8 cellular contexts compared by ENCODE assay signal in genomic region chr12:48351022-48351708, GRCh38. TPM values are rescaled to one million over a fixed set of nuclear protein-coding genes. Genes with fewer than 3 reads are reported as not detected.
A peak's percentile ranks its signal among the peaks of the same experiment; 100 is the strongest.
DNase-seq lines count a peak whose midpoint lies in the region; ATAC-seq and TF ChIP-seq lines count a peak whose summit lies in the region.

No MANE protein-coding gene starts in this region.

- WGBS in liver = 1% methylated on average over 36 of the region's 36 CpGs
- WGBS in testis, 2 donors = 2 to 4% methylated on average over 16 to 34 of the region's 36 CpGs

- no peaks in the 10 kb centered on the region for H3K79me2 ChIP-seq in OCI-LY1 (ENCODE audit: insufficient read depth, low read length)

- H2AFZ ChIP-seq in OCI-LY1 (ENCODE audit: low read length) = peak overlapping the region; percentile 24; the same call in 1 of the 2 replicates

- intact Hi-C loops in testis (cut with DNase I; ENCODE audit: low total_unique reads) = no loop called here

- no peak for TF ChIP-seq RAD21 in liver (IDR thresholded peaks at IDR 0.05)

- DNase-seq in AML-193 (lab: John Stamatoyannopoulos, UW) = peak; percentile 72 to 77
- peak; percentile 87 for DNase-seq in choroid plexus epithelial cell (ENCODE audit: low read depth)
- DNase-seq in testis = peak; percentile 83
- no peak for DNase-seq in activated effector memory CD4-positive, alpha-beta T cell treated with anti-CD3 and anti-CD28 coated beads, Interleukin-2, amount 50 U/mL, for 16 hours

- no peaks in the 10 kb centered on the region for H4K20me1 ChIP-seq in OCI-LY1 (ENCODE audit: insufficient read depth, low read length)

- H3K4me2 ChIP-seq in OCI-LY1 (ENCODE audit: low read length) = peak overlapping the region; percentile 85

- H3K9ac ChIP-seq in OCI-LY1 (ENCODE audit: low read length) (peak overlapping the region; percentile 81), liver (ENCODE audit: low read depth in 1 of 2, low read length in 2 of 2) (peak overlapping the region; percentile 24 to 59)

- ATAC-seq in GM18868 (IDR thresholded peaks at IDR 0.05; ENCODE audit: unreplicated experiment) (peak; percentile 49), HG03175 (IDR thresholded peaks at IDR 0.05; ENCODE audit: unreplicated experiment) (peak; percentile 49)

- no peaks in the 10 kb centered on the region for H3K9me2 ChIP-seq in OCI-LY1 (ENCODE audit: low read depth, low read length)

- H3K27ac ChIP-seq in OCI-LY1 (ENCODE audit: low read depth, low read length, poor library complexity, severe bottlenecking) = peak overlapping the region; percentile 7
- H3K27ac ChIP-seq in liver (ENCODE audit: low read depth in 1 of 2, low read length in 2 of 2) = peak overlapping the region; percentile 70 to 90
- H3K27ac ChIP-seq in testis = peak overlapping the region; percentile 95 to 98

- H3K36me3 ChIP-seq in OCI-LY1 (ENCODE audit: insufficient read depth, low read length) = peaks cover 19% of the 10 kb centered on the region
- H3K36me3 ChIP-seq in liver (ENCODE audit: control insufficient read depth in 4 of 4, insufficient read depth in 3 of 4, low read depth in 1 of 4, low read length in 3 of 4) = peaks cover 3 to 17% (median 16%) of the 10 kb centered on the region in 4 donors
- H3K36me3 ChIP-seq in testis (ENCODE audit: low read depth, missing control alignments) = no peaks in the 10 kb centered on the region

- TF ChIP-seq CTCF in OCI-LY1 (IDR thresholded peaks at IDR 0.05; ENCODE audit: low read length) (no peak), choroid plexus epithelial cell (conservative IDR thresholded peaks at IDR 0.05; ENCODE audit: low read depth, low read length) (no peak), liver (IDR thresholded peaks at IDR 0.05; ENCODE audit: low read depth, low read length, missing input control) (no peak), testis (IDR thresholded peaks at IDR 0.05) (no peak)

- no peak for TF ChIP-seq POLR2A in testis (IDR thresholded peaks at IDR 0.05)

- H3K4me1 ChIP-seq in OCI-LY1 (ENCODE audit: insufficient read depth, low read length, severe bottlenecking) = peaks cover 13% of the 10 kb centered on the region
- peaks cover 3 to 11% (median 9%) of the 10 kb centered on the region in 4 donors for H3K4me1 ChIP-seq in liver (ENCODE audit: control insufficient read depth in 4 of 4, insufficient read depth in 4 of 4, low read length in 3 of 4)
- H3K4me1 ChIP-seq in testis = peaks cover 31% of the 10 kb centered on the region

- H3K27me3 ChIP-seq in OCI-LY1 (ENCODE audit: insufficient read depth, low read length) (no peaks in the 10 kb centered on the region), liver (ENCODE audit: control insufficient read depth in 4 of 4, insufficient read depth in 4 of 4, low read length in 3 of 4) (no peaks in the 10 kb centered on the region), testis (no peaks in the 10 kb centered on the region)

- H3K9me3 ChIP-seq in OCI-LY1 (ENCODE audit: low read length) = no peaks in the 10 kb centered on the region
- H3K9me3 ChIP-seq in liver (ENCODE audit: control insufficient read depth in 4 of 4, low read length in 3 of 4) = no peaks in the 10 kb centered on the region
- no peaks in the 10 kb centered on the region for H3K9me3 ChIP-seq in testis

- H3F3A ChIP-seq in OCI-LY1 (ENCODE audit: insufficient read depth, low read length) = peaks cover 4% of the 10 kb centered on the region; the same call in 1 of the 2 replicates

- H3K4me3 ChIP-seq in OCI-LY1 (ENCODE audit: low read depth, low read length, poor library complexity, severe bottlenecking) = peak overlapping the region; percentile 77
- peak overlapping the region; percentile 76 for H3K4me3 ChIP-seq in choroid plexus epithelial cell (ENCODE audit: low read depth, low read length)
- peak overlapping the region; percentile 37 to 82 (median 66) for H3K4me3 ChIP-seq in liver (ENCODE audit: low read depth in 1 of 3, low read length in 3 of 3)
- peak overlapping the region; percentile 81 to 94 for H3K4me3 ChIP-seq in testis

TF ChIP-seq in liver, 16 proteins besides CTCF, POLR2A, EP300 and RAD21:
- TF ChIP-seq RXRA (IDR thresholded peaks at IDR 0.05) = peak in 1 of 2 donors; percentile 18
- TF ChIP-seq NR2F2 (IDR thresholded peaks at IDR 0.05) = no peak
- peak in 1 of 2 donors; percentile 15 for TF ChIP-seq JUND (IDR thresholded peaks at IDR 0.05)
- TF ChIP-seq EGR1 (IDR thresholded peaks at IDR 0.05; ENCODE audit: low read depth in 2 of 2) = peak in 1 of 2 donors; percentile 77
- no peak for TF ChIP-seq HNF4G (IDR thresholded peaks at IDR 0.05)
- TF ChIP-seq YY1 (IDR thresholded peaks at IDR 0.05) = peak; percentile 57
- TF ChIP-seq ZBTB33 (IDR thresholded peaks at IDR 0.05) = no peak
- TF ChIP-seq HNF4A (conservative IDR thresholded peaks at IDR 0.05) = peak; percentile 27 to 35
- peak in 1 of 2 donors; percentile 2 for TF ChIP-seq GABPA (IDR thresholded peaks at IDR 0.05 in 1 of 2, conservative IDR thresholded peaks at IDR 0.05 in 1 of 2)
- peak; percentile 33 for TF ChIP-seq SP1 (IDR thresholded peaks at IDR 0.05)
TF ChIP-seq in liver: peak in this region for 7.

RNA-seq across cellular contexts. Expression of gene ZNF641, which starts 0.4 kb away (rescaled TPM):
- total RNA-seq in liver = 10 to 100 TPM in 1 of 2 donors, 1 to 10 TPM in 1; 8.1 to 15.8 TPM
- 1 to 10 TPM; 3.0 to 4.2 TPM for polyA plus RNA-seq in liver
- total RNA-seq in testis = 10 to 100 TPM; 40.1 to 53.3 TPM
- 27.2 TPM for polyA plus RNA-seq in testis (ENCODE audit: insufficient read depth, low read depth, low replicate concordance)

Comparison
In these comparisons a context has a peak if more than half of its experiments do, and no peak if none do; other contexts are left out.
1. H3K27ac ChIP-seq: peak in every context shown above with its lines; median percentile 96 in testis; 80 in liver; 7 in OCI-LY1.